Comparison of ENCODE assay signal across 8 cellular contexts in genomic region chr1:217135569-217135915, GRCh38.
A peak's percentile ranks its signal among the peaks of the same experiment; 100 is the strongest.
DNase-seq lines count a peak whose midpoint lies in the region; ATAC-seq and TF ChIP-seq lines count a peak whose summit lies in the region.

No MANE protein-coding gene starts in this region.

- H3K36me3 Mint-ChIP-seq in activated CD4-positive, alpha-beta memory T cell treated with anti-CD3 and anti-CD28 coated beads, Interleukin-2, amount 10 ng/mL, durations not matched to agents 7 days and 5 days (ENCODE audit: low read depth) = peaks cover 11% of the 10 kb centered on the region
- peaks cover 4% of the 10 kb centered on the region for H3K36me3 Mint-ChIP-seq in activated CD4-positive, alpha-beta memory T cell treated with anti-CD3 and anti-CD28 coated beads for 36 hours
- H3K36me3 Mint-ChIP-seq in brain = no peaks in the 10 kb centered on the region

- DNase-seq in activated CD4-positive, alpha-beta memory T cell treated with anti-CD3 and anti-CD28 coated beads, Interleukin-2, amount 10 ng/mL, durations not matched to agents 7 days and 5 days = no peak
- no peak for DNase-seq in activated CD4-positive, alpha-beta memory T cell treated with anti-CD3 and anti-CD28 coated beads for 36 hours
- DNase-seq in left kidney (ENCODE audit: low read depth, low spot score) (peak; percentile 66), upper lobe of right lung (no peak)
- no peak for DNase-seq in activated CD8-positive, alpha-beta memory T cell treated with anti-CD3 and anti-CD28 coated beads for 24 hours

- TF ChIP-seq CTCF in brain (conservative IDR thresholded peaks at IDR 0.05) (no peak), upper lobe of right lung (IDR thresholded peaks at IDR 0.05) (no peak)

- H3K4me1 ChIP-seq in upper lobe of right lung = no peaks in the 10 kb centered on the region

- CTCF ChIA-PET in activated CD4-positive, alpha-beta memory T cell treated with anti-CD3 and anti-CD28 coated beads, Interleukin-2, amount 10 ng/mL, durations not matched to agents 7 days and 5 days (lab: Charles Lee) = no interaction called here
- CTCF ChIA-PET in activated CD4-positive, alpha-beta memory T cell treated with anti-CD3 and anti-CD28 coated beads for 36 hours (lab: Charles Lee) = no interaction called here

- H3K27ac ChIP-seq in upper lobe of right lung = no peak overlapping the region

- peaks cover 8% of the 10 kb centered on the region for H3K9me3 Mint-ChIP-seq in activated CD4-positive, alpha-beta memory T cell treated with anti-CD3 and anti-CD28 coated beads, Interleukin-2, amount 10 ng/mL, durations not matched to agents 7 days and 5 days
- H3K9me3 Mint-ChIP-seq in activated CD4-positive, alpha-beta memory T cell treated with anti-CD3 and anti-CD28 coated beads for 36 hours = no peaks in the 10 kb centered on the region
- H3K9me3 Mint-ChIP-seq in brain = peaks cover 0 to 11% (median 4%) of the 10 kb centered on the region in 5 experiments

- no peaks in the 10 kb centered on the region for H3K9me3 ChIP-seq in upper lobe of right lung

- peaks cover 76% of the 10 kb centered on the region for H3K27me3 ChIP-seq in upper lobe of right lung

- no peaks in the 10 kb centered on the region for H3K36me3 ChIP-seq in upper lobe of right lung

- peaks cover 5% of the 10 kb centered on the region for H3K4me1 Mint-ChIP-seq in activated CD4-positive, alpha-beta memory T cell treated with anti-CD3 and anti-CD28 coated beads, Interleukin-2, amount 10 ng/mL, durations not matched to agents 7 days and 5 days
- peaks cover 6% of the 10 kb centered on the region for H3K4me1 Mint-ChIP-seq in activated CD4-positive, alpha-beta memory T cell treated with anti-CD3 and anti-CD28 coated beads for 36 hours (ENCODE audit: low read depth)
- H3K4me1 Mint-ChIP-seq in brain = peaks cover 64% of the 10 kb centered on the region

- H3K27ac Mint-ChIP-seq in activated CD4-positive, alpha-beta memory T cell treated with anti-CD3 and anti-CD28 coated beads, Interleukin-2, amount 10 ng/mL, durations not matched to agents 7 days and 5 days = no peak overlapping the region
- H3K27ac Mint-ChIP-seq in activated CD4-positive, alpha-beta memory T cell treated with anti-CD3 and anti-CD28 coated beads for 36 hours = no peak overlapping the region
- no peak overlapping the region for H3K27ac Mint-ChIP-seq in brain

- peak overlapping the region; percentile 36 for H3K4me3 ChIP-seq in upper lobe of right lung

- POLR2A ChIA-PET in activated CD4-positive, alpha-beta memory T cell treated with anti-CD3 and anti-CD28 coated beads, Interleukin-2, amount 10 ng/mL, durations not matched to agents 7 days and 5 days (lab: Charles Lee) = no interaction called here
- POLR2A ChIA-PET in activated CD4-positive, alpha-beta memory T cell treated with anti-CD3 and anti-CD28 coated beads for 36 hours (lab: Charles Lee) = no interaction called here

- ATAC-seq in upper lobe of right lung (no peak), GM18519 (IDR thresholded peaks at IDR 0.05; ENCODE audit: low FRiP score, unreplicated experiment) (no peak), HG02763 (IDR thresholded peaks at IDR 0.05; ENCODE audit: unreplicated experiment) (no peak)

- intact Hi-C loops in activated CD4-positive, alpha-beta memory T cell treated with anti-CD3 and anti-CD28 coated beads for 36 hours (cut with micrococcal nuclease) = loop anchor here (10.0 kb wide), 1 partner anchor 1029 kb away; no protein-coding TSS in a partner anchor
- intact Hi-C loops in upper lobe of right lung (cut with DNase I) = no loop called here

- H3K4me3 Mint-ChIP-seq in activated CD4-positive, alpha-beta memory T cell treated with anti-CD3 and anti-CD28 coated beads, Interleukin-2, amount 10 ng/mL, durations not matched to agents 7 days and 5 days = peak overlapping the region; percentile 24
- H3K4me3 Mint-ChIP-seq in activated CD4-positive, alpha-beta memory T cell treated with anti-CD3 and anti-CD28 coated beads for 36 hours = no peak overlapping the region
- peak overlapping the region; percentile 83 to 93 (median 89) for H3K4me3 Mint-ChIP-seq in brain

- peaks cover 63% of the 10 kb centered on the region for H3K27me3 Mint-ChIP-seq in activated CD4-positive, alpha-beta memory T cell treated with anti-CD3 and anti-CD28 coated beads, Interleukin-2, amount 10 ng/mL, durations not matched to agents 7 days and 5 days
- H3K27me3 Mint-ChIP-seq in activated CD4-positive, alpha-beta memory T cell treated with anti-CD3 and anti-CD28 coated beads for 36 hours = peaks cover 66% of the 10 kb centered on the region
- peaks cover 99% of the 10 kb centered on the region for H3K27me3 Mint-ChIP-seq in brain
